Comparison of ENCODE assay signal across 9 cellular contexts in the genomic region with DNA sequence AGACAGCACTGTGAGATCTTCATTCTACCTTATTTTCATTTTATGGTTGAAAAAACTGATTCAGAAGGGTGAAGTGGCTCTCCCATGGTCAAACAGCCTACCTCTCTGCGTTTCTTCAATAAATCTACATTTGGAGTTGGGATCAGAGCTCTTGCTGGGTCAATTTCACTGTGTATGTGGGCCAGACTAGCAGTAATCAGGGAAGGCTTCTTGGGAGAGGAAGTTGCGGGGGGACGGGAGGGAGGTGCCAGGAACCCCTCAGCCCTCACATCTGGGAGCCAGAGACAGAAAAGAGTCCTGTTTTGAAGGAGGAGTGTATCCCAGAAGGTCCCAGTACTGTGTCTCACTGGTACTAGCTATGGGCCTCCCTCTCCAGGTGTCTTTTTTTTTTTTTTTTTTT. TPM values are rescaled to one million over a fixed set of nuclear protein-coding genes. Genes with fewer than 3 reads are reported as not detected.
A peak's percentile ranks its signal among the peaks of the same experiment; 100 is the strongest.
DNase-seq lines count a peak whose midpoint lies in the region; ATAC-seq, FAIRE-seq and TF ChIP-seq lines count a peak whose summit lies in the region.
"Had no signal": no experiment of that assay in that cellular context is flagged by ENCODE, and none has a peak within 500 bp of the region (broad histone marks: within the 10 kb centered on the region; RNA-seq: fewer than 3 reads in every experiment).

No MANE protein-coding gene starts in this region.

- CTCF ChIA-PET in SK-N-SH (lab: Yijun Ruan, JAX) = interaction anchor here (0.8 to 2.5 kb wide), 12 partner anchors 11 to 336 kb away, joined by 3 to 8 read pairs (median 4); a partner anchor contains a TSS

- H3K27me3 ChIP-seq in SK-N-SH (ENCODE audit: insufficient read depth) (no peaks in the 10 kb centered on the region), keratinocyte (ENCODE audit: control insufficient read depth, extremely low read depth, insufficient read depth, low read length) (no peaks in the 10 kb centered on the region)

- no peaks in the 10 kb centered on the region for H3K9me3 ChIP-seq in SK-N-SH
- H3K9me3 ChIP-seq in keratinocyte (ENCODE audit: control insufficient read depth, low read depth, low read length) = no peaks in the 10 kb centered on the region

- H4K20me1 ChIP-seq in SK-N-SH (ENCODE audit: insufficient read depth) (no peaks in the 10 kb centered on the region), keratinocyte (ENCODE audit: control insufficient read depth, extremely low read depth, insufficient read depth, low read length) (no peaks in the 10 kb centered on the region)

- peaks cover 3% of the 10 kb centered on the region for H3F3A ChIP-seq in SK-N-SH (replicated peaks; ENCODE audit: insufficient read depth)

- H3K9me1 ChIP-seq in keratinocyte (ENCODE audit: control insufficient read depth, extremely low read depth, insufficient read depth, low read length) = no peaks in the 10 kb centered on the region

- no peak for FAIRE-seq in keratinocyte (lab: Jason Lieb, UNC)
- FAIRE-seq: A204.1 had no signal

- H3K27ac ChIP-seq in SK-N-SH (ENCODE audit: low read depth in 2 of 2, low read length in 1 of 2) = peak overlapping the region; percentile 46 to 60; a peak in 1 of 4 replicates
- peak overlapping the region; percentile 86 for H3K27ac ChIP-seq in keratinocyte (ENCODE audit: control insufficient read depth, insufficient read depth, low read length)
- H3K27ac ChIP-seq in substantia nigra (ENCODE audit: low read depth, low read length, poor library complexity, severe bottlenecking) = peak overlapping the region; percentile 88

- H3K4me2 ChIP-seq in SK-N-SH = peak overlapping the region; percentile 90
- H3K4me2 ChIP-seq in keratinocyte (ENCODE audit: control insufficient read depth, extremely low read depth, insufficient read depth, low read depth, low read length) = peak overlapping the region; percentile 100

- H3K4me1 ChIP-seq in SK-N-SH (ENCODE audit: control insufficient read depth in 1 of 2, insufficient read depth in 2 of 2, low read depth in 1 of 2, low read length in 1 of 2) (peaks cover 0 to 5% of the 10 kb centered on the region in 2 experiments; a peak in 1 of 4 replicates), keratinocyte (ENCODE audit: control insufficient read depth, extremely low read depth, insufficient read depth, low read length) (peaks cover 11% of the 10 kb centered on the region)

- TF ChIP-seq RAD21 in SK-N-SH (IDR thresholded peaks at IDR 0.05; ENCODE audit: low read length) = no peak

- H2AFZ ChIP-seq in SK-N-SH (ENCODE audit: low read depth) (no peak overlapping the region), keratinocyte (ENCODE audit: control insufficient read depth, low read length) (no peak overlapping the region)

- dilution Hi-C loops in keratinocyte (cut with MboI; ENCODE audit: extremely low pct_ligation_motif_present, low sequenced_read_pairs) = no loop called here

- TF ChIP-seq CTCF in SK-N-SH (IDR thresholded peaks at IDR 0.05) (no peak), keratinocyte (optimal IDR thresholded peaks at IDR 0.05 in 1 of 3, IDR thresholded peaks at IDR 0.05 in 1 of 3, conservative IDR thresholded peaks at IDR 0.05 in 1 of 3; ENCODE audit: extremely low read depth in 1 of 3, insufficient read depth in 2 of 3, low read length in 3 of 3) (no peak)

- H3K79me2 ChIP-seq in SK-N-SH (ENCODE audit: insufficient read depth) (peaks cover 48% of the 10 kb centered on the region), keratinocyte (ENCODE audit: control insufficient read depth, insufficient read depth, low read length) (peaks cover 34% of the 10 kb centered on the region)

- peaks cover 30% of the 10 kb centered on the region for H3K36me3 Mint-ChIP-seq in activated T-helper 2 cell treated with anti-CD3 and anti-CD28 coated beads, Interferon-gamma antibody, Interleukin-2, Interleukin-4, amounts not matched to agents 10 μg/mL and 5 μg/mL and 100 μg/mL, durations not matched to agents 14 hours and 24 hours and 36 hours (ENCODE audit: low read depth)

- peak overlapping the region; percentile 78 to 85 for H3K4me3 ChIP-seq in SK-N-SH (ENCODE audit: low read depth in 2 of 2, low read length in 1 of 2)
- H3K4me3 ChIP-seq in keratinocyte (ENCODE audit: control insufficient read depth in 2 of 3, extremely low read depth in 1 of 3, insufficient read depth in 2 of 3, low read depth in 1 of 3, low read length in 3 of 3) = peak overlapping the region; percentile 87 to 100 (median 98)

- DNase-seq in SK-N-SH (no peak), keratinocyte (ENCODE audit: low read depth, low spot score) (no peak), substantia nigra (lab: John Stamatoyannopoulos, UW) (no peak), NCI-H2196 (lab: John Stamatoyannopoulos, UW; ENCODE audit: unreplicated experiment) (no peak), NCI-H1092 treated with DMSO at 0.1 percent for 48 hours (lab: John Stamatoyannopoulos, UW) (no peak), NCI-H774 (lab: John Stamatoyannopoulos, UW) (no peak)
- no peak for DNase-seq in activated T-helper 2 cell treated with anti-CD3 and anti-CD28 coated beads, Interferon-gamma antibody, Interleukin-2, Interleukin-4, amounts not matched to agents 10 μg/mL and 5 μg/mL and 100 μg/mL, durations not matched to agents 14 hours and 24 hours and 36 hours (ENCODE audit: low spot score)

- peaks cover 4 to 11% of the 10 kb centered on the region in 2 experiments for H3K36me3 ChIP-seq in SK-N-SH (replicated peaks in 1 of 2; ENCODE audit: control insufficient read depth in 1 of 2, insufficient read depth in 2 of 2, low read length in 1 of 2)
- H3K36me3 ChIP-seq in keratinocyte (ENCODE audit: control insufficient read depth in 2 of 2, extremely low read depth in 1 of 2, insufficient read depth in 2 of 2, low read length in 2 of 2) = peaks cover 11 to 18% of the 10 kb centered on the region in 2 experiments

- TF ChIP-seq EP300 in SK-N-SH (IDR thresholded peaks at IDR 0.05; ENCODE audit: borderline replicate concordance in 1 of 2, low read depth in 1 of 2, low read length in 1 of 2) = no peak

- H3K27me3 Mint-ChIP-seq in activated T-helper 2 cell treated with anti-CD3 and anti-CD28 coated beads, Interferon-gamma antibody, Interleukin-2, Interleukin-4, amounts not matched to agents 10 μg/mL and 5 μg/mL and 100 μg/mL, durations not matched to agents 14 hours and 24 hours and 36 hours (ENCODE audit: low read depth) = no peaks in the 10 kb centered on the region

- no peaks in the 10 kb centered on the region for H3K9me3 Mint-ChIP-seq in activated T-helper 2 cell treated with anti-CD3 and anti-CD28 coated beads, Interferon-gamma antibody, Interleukin-2, Interleukin-4, amounts not matched to agents 10 μg/mL and 5 μg/mL and 100 μg/mL, durations not matched to agents 14 hours and 24 hours and 36 hours

- POLR2A ChIA-PET in SK-N-SH (lab: Yijun Ruan, JAX) = interaction anchor here (0.6 to 2.5 kb wide), 5 partner anchors 13 to 292 kb away, joined by 3 to 14 read pairs (median 3); a partner anchor contains a TSS

- ATAC-seq in SK-N-SH treated with all-trans-retinoic acid at 6 μM for 48 hours = no peak

- intact Hi-C loops in activated T-helper 2 cell treated with anti-CD3 and anti-CD28 coated beads, Interferon-gamma antibody, Interleukin-2, Interleukin-4, amounts not matched to agents 10 μg/mL and 5 μg/mL and 100 μg/mL, durations not matched to agents 14 hours and 24 hours and 36 hours (cut with micrococcal nuclease) = no loop called here

- H3K27ac Mint-ChIP-seq in activated T-helper 2 cell treated with anti-CD3 and anti-CD28 coated beads, Interferon-gamma antibody, Interleukin-2, Interleukin-4, amounts not matched to agents 10 μg/mL and 5 μg/mL and 100 μg/mL, durations not matched to agents 14 hours and 24 hours and 36 hours = peak overlapping the region; percentile 88

- 37% methylated on average over 3 of the region's 3 CpGs for WGBS in SK-N-SH (ENCODE audit: low lambda C conversion rate)

- no peaks in the 10 kb centered on the region for H3K9me2 ChIP-seq in SK-N-SH

- peaks cover 16% of the 10 kb centered on the region for H3K4me1 Mint-ChIP-seq in activated T-helper 2 cell treated with anti-CD3 and anti-CD28 coated beads, Interferon-gamma antibody, Interleukin-2, Interleukin-4, amounts not matched to agents 10 μg/mL and 5 μg/mL and 100 μg/mL, durations not matched to agents 14 hours and 24 hours and 36 hours (ENCODE audit: low read depth)

- peak overlapping the region; percentile 93 for H3K4me3 Mint-ChIP-seq in activated T-helper 2 cell treated with anti-CD3 and anti-CD28 coated beads, Interferon-gamma antibody, Interleukin-2, Interleukin-4, amounts not matched to agents 10 μg/mL and 5 μg/mL and 100 μg/mL, durations not matched to agents 14 hours and 24 hours and 36 hours (ENCODE audit: low read depth)

- peak overlapping the region; percentile 75 for H3K9ac ChIP-seq in SK-N-SH
- H3K9ac ChIP-seq in keratinocyte (ENCODE audit: control insufficient read depth, extremely low read depth, insufficient read depth, low read length) = peak overlapping the region; percentile 93

RNA-seq across cellular contexts. Expression of a gene that starts 0.9 kb away (rescaled TPM):
- 151 and 165 TPM in 2 replicates for polyA plus RNA-seq in SK-N-SH (2012; rRNA removed)
- 73.1 and 118 TPM in 2 replicates for polyA plus RNA-seq in SK-N-SH (2012; cell fraction: cytosol; rRNA removed)
- 148 TPM in 2 replicates for polyA plus RNA-seq in SK-N-SH (2012; cell fraction: nucleus; rRNA removed)
- 132 and 141 TPM in 2 replicates for total RNA-seq in activated T-helper 2 cell treated with anti-CD3 and anti-CD28 coated beads, Interferon-gamma antibody, Interleukin-2, Interleukin-4, amounts not matched to agents 10 μg/mL and 5 μg/mL and 100 μg/mL, durations not matched to agents 14 hours and 24 hours and 36 hours
- polyA plus RNA-seq in keratinocyte = 94.6 to 129 TPM (median 119 TPM) in 3 replicates
- polyA plus RNA-seq in keratinocyte (2011; ENCODE audit: low read depth) = 40.3 TPM
- 110 and 173 TPM in 2 replicates for polyA plus RNA-seq in keratinocyte (2011; cell fraction: cytosol; rRNA removed)
- 65.5 and 87.8 TPM in 2 replicates for polyA plus RNA-seq in keratinocyte (2011; cell fraction: nucleus; rRNA removed)
- polyA plus RNA-seq in keratinocyte (2012; ENCODE audit: low replicate concordance) = 62.9 and 123 TPM in 2 replicates
- polyA minus RNA-seq in keratinocyte = 99.7 to 166 TPM (median 102 TPM) in 3 replicates
- 137 TPM for polyA minus RNA-seq in keratinocyte (2011; cell fraction: cytosol; rRNA and poly(A)+ RNA removed)
- polyA minus RNA-seq in keratinocyte (2011; cell fraction: nucleus; rRNA and poly(A)+ RNA removed) = 18.9 and 20.4 TPM in 2 replicates

RNA-seq across cellular contexts. Expression of a gene that starts 13.1 kb away (rescaled TPM):
- polyA plus RNA-seq in SK-N-SH (2012; rRNA removed) = 2,690 and 3,026 TPM in 2 replicates
- 2,274 and 2,526 TPM in 2 replicates for polyA plus RNA-seq in SK-N-SH (2012; cell fraction: cytosol; rRNA removed)
- 940 and 1,966 TPM in 2 replicates for polyA plus RNA-seq in SK-N-SH (2012; cell fraction: nucleus; rRNA removed)
- 1,564 and 1,579 TPM in 2 replicates for total RNA-seq in activated T-helper 2 cell treated with anti-CD3 and anti-CD28 coated beads, Interferon-gamma antibody, Interleukin-2, Interleukin-4, amounts not matched to agents 10 μg/mL and 5 μg/mL and 100 μg/mL, durations not matched to agents 14 hours and 24 hours and 36 hours
- 1,376 to 2,465 TPM (median 1,831 TPM) in 3 replicates for polyA plus RNA-seq in keratinocyte
- 216 TPM for polyA plus RNA-seq in keratinocyte (2011; ENCODE audit: low read depth)
- polyA plus RNA-seq in keratinocyte (2011; cell fraction: cytosol; rRNA removed) = 2,363 and 2,845 TPM in 2 replicates
- 509 and 673 TPM in 2 replicates for polyA plus RNA-seq in keratinocyte (2011; cell fraction: nucleus; rRNA removed)
- polyA plus RNA-seq in keratinocyte (2012; ENCODE audit: low replicate concordance) = 2,069 and 2,114 TPM in 2 replicates
- polyA minus RNA-seq in keratinocyte = 1,899 to 3,393 TPM (median 2,443 TPM) in 3 replicates
- polyA minus RNA-seq in keratinocyte (2011; cell fraction: cytosol; rRNA and poly(A)+ RNA removed) = 1,175 TPM
- 197 and 227 TPM in 2 replicates for polyA minus RNA-seq in keratinocyte (2011; cell fraction: nucleus; rRNA and poly(A)+ RNA removed)

RNA-seq across cellular contexts. Expression of a gene that starts 15.2 kb away (rescaled TPM):
- polyA plus RNA-seq in SK-N-SH (2012; rRNA removed) (227 and 273 TPM in 2 replicates), keratinocyte (115 to 222 TPM (median 150 TPM) in 3 replicates)
- polyA plus RNA-seq in SK-N-SH (2012; cell fraction: cytosol; rRNA removed) = 115 and 179 TPM in 2 replicates
- polyA plus RNA-seq in SK-N-SH (2012; cell fraction: nucleus; rRNA removed) = 311 and 413 TPM in 2 replicates
- 196 and 201 TPM in 2 replicates for total RNA-seq in activated T-helper 2 cell treated with anti-CD3 and anti-CD28 coated beads, Interferon-gamma antibody, Interleukin-2, Interleukin-4, amounts not matched to agents 10 μg/mL and 5 μg/mL and 100 μg/mL, durations not matched to agents 14 hours and 24 hours and 36 hours
- 127 TPM for polyA plus RNA-seq in keratinocyte (2011; ENCODE audit: low read depth)
- 120 and 306 TPM in 2 replicates for polyA plus RNA-seq in keratinocyte (2011; cell fraction: cytosol; rRNA removed)
- 105 and 149 TPM in 2 replicates for polyA plus RNA-seq in keratinocyte (2011; cell fraction: nucleus; rRNA removed)
- polyA plus RNA-seq in keratinocyte (2012; ENCODE audit: low replicate concordance) = 186 and 236 TPM in 2 replicates
- polyA minus RNA-seq in keratinocyte = 83.9 to 177 TPM (median 171 TPM) in 3 replicates
- polyA minus RNA-seq in keratinocyte (2011; cell fraction: cytosol; rRNA and poly(A)+ RNA removed) = 500 TPM
- 70.7 and 90.7 TPM in 2 replicates for polyA minus RNA-seq in keratinocyte (2011; cell fraction: nucleus; rRNA and poly(A)+ RNA removed)

RNA-seq across cellular contexts. Expression of a gene that starts 30.0 kb away (rescaled TPM):
- 109 and 159 TPM in 2 replicates for polyA plus RNA-seq in SK-N-SH (2012; rRNA removed)
- 85.3 and 102 TPM in 2 replicates for polyA plus RNA-seq in SK-N-SH (2012; cell fraction: cytosol; rRNA removed)
- polyA plus RNA-seq in SK-N-SH (2012; cell fraction: nucleus; rRNA removed) = 472 and 877 TPM in 2 replicates
- 122 and 132 TPM in 2 replicates for total RNA-seq in activated T-helper 2 cell treated with anti-CD3 and anti-CD28 coated beads, Interferon-gamma antibody, Interleukin-2, Interleukin-4, amounts not matched to agents 10 μg/mL and 5 μg/mL and 100 μg/mL, durations not matched to agents 14 hours and 24 hours and 36 hours
- 29.5 to 36.9 TPM (median 31.9 TPM) in 3 replicates for polyA plus RNA-seq in keratinocyte
- polyA plus RNA-seq in keratinocyte (2011; ENCODE audit: low read depth) = 10.8 TPM
- 5.6 and 30.0 TPM in 2 replicates for polyA plus RNA-seq in keratinocyte (2011; cell fraction: cytosol; rRNA removed)
- polyA plus RNA-seq in keratinocyte (2011; cell fraction: nucleus; rRNA removed) = 49.9 and 53.2 TPM in 2 replicates
- polyA plus RNA-seq in keratinocyte (2012; ENCODE audit: low replicate concordance) = 23.0 and 72.1 TPM in 2 replicates
- polyA minus RNA-seq in keratinocyte = 1.7 to 4.6 TPM (median 2.8 TPM) in 3 replicates
- polyA minus RNA-seq in keratinocyte (2011; cell fraction: cytosol; rRNA and poly(A)+ RNA removed) = 23.8 TPM
- polyA minus RNA-seq in keratinocyte (2011; cell fraction: nucleus; rRNA and poly(A)+ RNA removed) = 5.7 and 6.3 TPM in 2 replicates

RNA-seq across cellular contexts. Expression of a gene that starts 36.7 kb away (rescaled TPM):
- polyA plus RNA-seq in SK-N-SH (2012; rRNA removed) (3.6 and 7.4 TPM in 2 replicates), keratinocyte (4.4 to 8.3 TPM (median 6.8 TPM) in 3 replicates)
- 2.6 and 4.0 TPM in 2 replicates for polyA plus RNA-seq in SK-N-SH (2012; cell fraction: cytosol; rRNA removed)
- 13.5 and 16.6 TPM in 2 replicates for polyA plus RNA-seq in SK-N-SH (2012; cell fraction: nucleus; rRNA removed)
- 27.0 and 27.5 TPM in 2 replicates for total RNA-seq in activated T-helper 2 cell treated with anti-CD3 and anti-CD28 coated beads, Interferon-gamma antibody, Interleukin-2, Interleukin-4, amounts not matched to agents 10 μg/mL and 5 μg/mL and 100 μg/mL, durations not matched to agents 14 hours and 24 hours and 36 hours
- 8.1 TPM for polyA plus RNA-seq in keratinocyte (2011; ENCODE audit: low read depth)
- 2.9 and 7.0 TPM in 2 replicates for polyA plus RNA-seq in keratinocyte (2011; cell fraction: cytosol; rRNA removed)
- 12.9 and 16.9 TPM in 2 replicates for polyA plus RNA-seq in keratinocyte (2011; cell fraction: nucleus; rRNA removed)
- 10.4 and 11.5 TPM in 2 replicates for polyA plus RNA-seq in keratinocyte (2012; ENCODE audit: low replicate concordance)
- 6.4 to 31.5 TPM (median 7.2 TPM) in 3 replicates for polyA minus RNA-seq in keratinocyte
- 16.9 TPM for polyA minus RNA-seq in keratinocyte (2011; cell fraction: cytosol; rRNA and poly(A)+ RNA removed)
- polyA minus RNA-seq in keratinocyte (2011; cell fraction: nucleus; rRNA and poly(A)+ RNA removed) = 18.4 and 19.1 TPM in 2 replicates
